Comparison of ENCODE assay signal across 8 cellular contexts in genomic region chr2:55418072-55418471, GRCh38. TPM values are rescaled to one million over a fixed set of nuclear protein-coding genes. Genes with fewer than 3 reads are reported as not detected.
A peak's percentile ranks its signal among the peaks of the same experiment; 100 is the strongest.
DNase-seq lines count a peak whose midpoint lies in the region; ATAC-seq and TF ChIP-seq lines count a peak whose summit lies in the region.

No MANE protein-coding gene starts in this region.

- H4K8ac ChIP-seq in trophoblast cell (ENCODE audit: low read depth, low read length) = no peak overlapping the region

- H2BK120ac ChIP-seq in trophoblast cell (ENCODE audit: insufficient read depth, low read length, poor library complexity) = no peak overlapping the region

- DNase-seq in Peyer's patch (no peak), fibroblast of lung (ENCODE audit: low read depth in 2 of 2) (peak; percentile 8 to 38), LoVo (ENCODE audit: low spot score) (no peak), trophoblast cell (no peak), T-helper 1 cell (no peak)

- H3K23ac ChIP-seq in trophoblast cell (ENCODE audit: low read length) = no peak overlapping the region

- H3K9ac ChIP-seq in fibroblast of lung (ENCODE audit: insufficient read depth, low read length) (no peak overlapping the region), skeletal muscle satellite cell (ENCODE audit: low read depth, low read length) (peak overlapping the region; percentile 92), trophoblast cell (ENCODE audit: low read length) (no peak overlapping the region)

- no peak for TF ChIP-seq POLR2A in Peyer's patch (IDR thresholded peaks at IDR 0.05)

- H3K4me2 ChIP-seq in fibroblast of lung (ENCODE audit: extremely low read depth, insufficient read depth, low read length) (peak overlapping the region; percentile 94), skeletal muscle satellite cell (ENCODE audit: low read length) (peak overlapping the region; percentile 90), trophoblast cell (ENCODE audit: low read length) (no peak overlapping the region)

- H3K4ac ChIP-seq in trophoblast cell (ENCODE audit: low read depth, low read length) = no peak overlapping the region

- H3K27me3 ChIP-seq in Peyer's patch (no peaks in the 10 kb centered on the region), fibroblast of lung (ENCODE audit: control insufficient read depth, insufficient read depth, low read length) (no peaks in the 10 kb centered on the region), skeletal muscle satellite cell (ENCODE audit: control insufficient read depth, insufficient read depth, low read length) (no peaks in the 10 kb centered on the region), trophoblast cell (ENCODE audit: insufficient read depth, low read length) (no peaks in the 10 kb centered on the region)

- H3K14ac ChIP-seq in trophoblast cell (ENCODE audit: low read length) = no peak overlapping the region

- no peak overlapping the region for H2BK5ac ChIP-seq in trophoblast cell (ENCODE audit: low read depth, low read length, poor library complexity)

- H4K12ac ChIP-seq in trophoblast cell (ENCODE audit: low read depth, low read length) = no peak overlapping the region

- H3K27ac ChIP-seq in Peyer's patch = peak overlapping the region in 2 of 4 donors; percentile 9 to 86
- no peak overlapping the region for H3K27ac ChIP-seq in fibroblast of lung (ENCODE audit: insufficient read depth, low read length)
- no peak overlapping the region for H3K27ac ChIP-seq in trophoblast cell (ENCODE audit: low read depth, low read length)

- no peak overlapping the region for H2AK5ac ChIP-seq in trophoblast cell (ENCODE audit: low read length)

- peaks cover 0 to 6% (median 3%) of the 10 kb centered on the region in 4 donors for H3K4me1 ChIP-seq in Peyer's patch
- H3K4me1 ChIP-seq in fibroblast of lung (ENCODE audit: control insufficient read depth, extremely low read depth, insufficient read depth, low read length) = peaks cover 2% of the 10 kb centered on the region
- H3K4me1 ChIP-seq in skeletal muscle satellite cell (ENCODE audit: control insufficient read depth, insufficient read depth, low read length) = peaks cover 9% of the 10 kb centered on the region
- no peaks in the 10 kb centered on the region for H3K4me1 ChIP-seq in trophoblast cell (ENCODE audit: control insufficient read depth in 1 of 2, insufficient read depth in 2 of 2, low read length in 2 of 2)

- no peak overlapping the region for H2BK12ac ChIP-seq in trophoblast cell (ENCODE audit: low read length)

- no peaks in the 10 kb centered on the region for H4K20me1 ChIP-seq in fibroblast of lung (ENCODE audit: control insufficient read depth, extremely low read depth, insufficient read depth, low read length)

- no peak for ATAC-seq in GM21515 (IDR thresholded peaks at IDR 0.05; ENCODE audit: unreplicated experiment)

- H3K4me3 ChIP-seq in GM12875 (ENCODE audit: low read depth, low read length) = peak overlapping the region; percentile 84
- H3K4me3 ChIP-seq in Peyer's patch = peak overlapping the region in 3 of 4 donors; percentile 2 to 79 (median 2)
- peak overlapping the region; percentile 84 to 97 (median 92) for H3K4me3 ChIP-seq in fibroblast of lung (replicated peaks in 1 of 4; ENCODE audit: control extremely low read depth in 1 of 4, insufficient read depth in 1 of 4, low read depth in 3 of 4, low read length in 4 of 4)
- peak overlapping the region; percentile 93 for H3K4me3 ChIP-seq in skeletal muscle satellite cell (ENCODE audit: low read length)
- no peak overlapping the region for H3K4me3 ChIP-seq in trophoblast cell (ENCODE audit: low read depth, low read length)

- WGBS in trophoblast cell (ENCODE audit: extremely low coverage, insufficient coverage, insufficient read length) = no CpG with 5 or more reads among the region's 2 CpGs

- TF ChIP-seq CTCF in GM12875 (IDR thresholded peaks at IDR 0.05; ENCODE audit: borderline replicate concordance, insufficient read depth, low read depth, low read length) (no peak), Peyer's patch (IDR thresholded peaks at IDR 0.05) (no peak), fibroblast of lung (conservative IDR thresholded peaks at IDR 0.05 in 1 of 2, IDR thresholded peaks at IDR 0.05 in 1 of 2; ENCODE audit: low read depth in 1 of 2, low read length in 2 of 2) (no peak)

- H3K9me3 ChIP-seq in Peyer's patch (no peaks in the 10 kb centered on the region), fibroblast of lung (ENCODE audit: control insufficient read depth, insufficient read depth, low read depth, low read length) (no peaks in the 10 kb centered on the region), skeletal muscle satellite cell (replicated peaks; ENCODE audit: low read length) (no peaks in the 10 kb centered on the region), trophoblast cell (ENCODE audit: insufficient read depth, low read depth, low read length) (no peaks in the 10 kb centered on the region)

- H3K79me1 ChIP-seq in trophoblast cell (ENCODE audit: low read length) = peaks cover 5% of the 10 kb centered on the region

- H3K79me2 ChIP-seq in fibroblast of lung (ENCODE audit: control insufficient read depth, insufficient read depth, low read length) = peaks cover 55% of the 10 kb centered on the region
- H3K79me2 ChIP-seq in trophoblast cell (ENCODE audit: control insufficient read depth, insufficient read depth, low read length, poor library complexity) = no peaks in the 10 kb centered on the region

- no peak overlapping the region for H3K18ac ChIP-seq in trophoblast cell (ENCODE audit: low read length)

- H2AFZ ChIP-seq in fibroblast of lung (ENCODE audit: low read length) (no peak overlapping the region), trophoblast cell (ENCODE audit: insufficient read depth, low read length, poor library complexity) (no peak overlapping the region)

- H3K36me3 ChIP-seq in Peyer's patch (no peaks in the 10 kb centered on the region), fibroblast of lung (ENCODE audit: control insufficient read depth, insufficient read depth, low read length) (peaks cover under 1% of the 10 kb centered on the region), skeletal muscle satellite cell (ENCODE audit: insufficient read depth, low read length) (peaks cover 5% of the 10 kb centered on the region), trophoblast cell (ENCODE audit: control insufficient read depth in 1 of 2, insufficient read depth in 2 of 2, low read length in 2 of 2) (peaks cover 3% of the 10 kb centered on the region in 2 experiments)

- H4K91ac ChIP-seq in trophoblast cell (ENCODE audit: low read depth, low read length) = no peak overlapping the region

RNA-seq across cellular contexts. Expression of gene CCDC88A, which starts 1.6 kb away (rescaled TPM):
- total RNA-seq in Peyer's patch (10 to 100 TPM in 3 of 4 donors, 1 to 10 TPM in 1; 7.7 to 95.7 (median 16.9) TPM), fibroblast of lung (34.7 and 56.5 TPM in 2 replicates)
- 39.6 and 40.8 TPM in 2 replicates for polyA plus RNA-seq in fibroblast of lung
- polyA plus RNA-seq in fibroblast of lung (2012) = 26.0 and 26.3 TPM in 2 replicates
- 26.6 and 56.2 TPM in 2 replicates for polyA minus RNA-seq in fibroblast of lung (ENCODE audit: low replicate concordance)
- total RNA-seq in skeletal muscle satellite cell (2012; rRNA removed) = 48.7 and 54.2 TPM in 2 replicates
- 20.2 and 23.3 TPM in 2 replicates for polyA plus RNA-seq in trophoblast cell (2013)

Comparison
In these comparisons a context has a peak if more than half of its experiments do, and no peak if none do; other contexts are left out.
1. DNase-seq: peak in fibroblast of lung (2 of 2); none in Peyer's patch (0 of 3), LoVo (single experiment), trophoblast cell (0 of 2) and T-helper 1 cell (0 of 5).